ENCODE assay signal across 21 cellular contexts in genomic region chr4:14404730-14405129, GRCh38.
DNase-seq lines count a peak whose midpoint lies in the region; TF ChIP-seq lines count a peak whose summit lies in the region.
"Had no signal": no experiment of that assay in that cellular context is flagged by ENCODE, and none has a peak within 500 bp of the region (broad histone marks: within the 10 kb centered on the region; RNA-seq: fewer than 3 reads in every experiment).

No MANE protein-coding gene starts in this region.

- H3K4me1 Mint-ChIP-seq in glutamatergic neuron (ENCODE audit: low read depth, unreplicated experiment), result no peaks in the 10 kb centered on the region

- DNase-seq in Ammon's horn (ENCODE audit: low spot score) (peak; percentile 14), NCI-H82 treated with DMSO at 0.1 percent for 48 hours (lab: John Stamatoyannopoulos, UW; ENCODE audit: unreplicated experiment) (peak; percentile 51), fibroblast of gingiva (ENCODE audit: low read depth) (peak; percentile 64), midbrain (lab: John Stamatoyannopoulos, UW) (peak; percentile 13), NCI-H345 (lab: John Stamatoyannopoulos, UW) (no peak), glutamatergic neuron (no peak), OCI-M2 (lab: John Stamatoyannopoulos, UW; ENCODE audit: unreplicated experiment) (no peak), HuH-7 (ENCODE audit: low spot score) (no peak)
- DNase-seq: Caco-2; CD4-positive, alpha-beta T cell; GOT3; Karpas-422; MG63; NCI-H1048; NCI-H1436 treated with DMSO at 0.1 percent for 48 hours; NCI-H2029; NCI-H2171; NCI-H748 treated with DMSO at 0.1 percent for 48 hours; PC-9; SIG-M5 had no signal

- no peak for TF ChIP-seq CTCF in glutamatergic neuron (IDR thresholded peaks at IDR 0.05; ENCODE audit: partially characterized antibody, unreplicated experiment)

- H3K4me3 Mint-ChIP-seq in glutamatergic neuron (ENCODE audit: unreplicated experiment), result no peak overlapping the region
- H3K4me3 Mint-ChIP-seq: CD4-positive, alpha-beta T cell; IgD-negative memory B cell had no signal

- no peak overlapping the region for H3K27ac Mint-ChIP-seq in glutamatergic neuron (ENCODE audit: unreplicated experiment)
- H3K27ac Mint-ChIP-seq: CD4-positive, alpha-beta T cell; IgD-negative memory B cell had no signal

- no peaks in the 10 kb centered on the region for H3K27me3 Mint-ChIP-seq in glutamatergic neuron (ENCODE audit: unreplicated experiment)
- H3K27me3 Mint-ChIP-seq: CD4-positive, alpha-beta T cell had no signal

- no peaks in the 10 kb centered on the region for H3K9me3 Mint-ChIP-seq in glutamatergic neuron (ENCODE audit: unreplicated experiment)

- H3K36me3 Mint-ChIP-seq in glutamatergic neuron (ENCODE audit: unreplicated experiment), result no peaks in the 10 kb centered on the region
- H3K36me3 Mint-ChIP-seq: IgD-negative memory B cell had no signal

Comparison
In these comparisons a context has a peak if more than half of its experiments do, and no peak if none do; other contexts are left out.
1. DNase-seq: peak in Ammon's horn (single experiment), NCI-H82 treated with DMSO at 0.1 percent for 48 hours (single experiment), fibroblast of gingiva (single experiment) and midbrain (single experiment); none in NCI-H345 (single experiment), glutamatergic neuron (single experiment), OCI-M2 (single experiment) and HuH-7 (single experiment).